Comparison of ENCODE assay signal across 8 cellular contexts in the genomic region with DNA sequence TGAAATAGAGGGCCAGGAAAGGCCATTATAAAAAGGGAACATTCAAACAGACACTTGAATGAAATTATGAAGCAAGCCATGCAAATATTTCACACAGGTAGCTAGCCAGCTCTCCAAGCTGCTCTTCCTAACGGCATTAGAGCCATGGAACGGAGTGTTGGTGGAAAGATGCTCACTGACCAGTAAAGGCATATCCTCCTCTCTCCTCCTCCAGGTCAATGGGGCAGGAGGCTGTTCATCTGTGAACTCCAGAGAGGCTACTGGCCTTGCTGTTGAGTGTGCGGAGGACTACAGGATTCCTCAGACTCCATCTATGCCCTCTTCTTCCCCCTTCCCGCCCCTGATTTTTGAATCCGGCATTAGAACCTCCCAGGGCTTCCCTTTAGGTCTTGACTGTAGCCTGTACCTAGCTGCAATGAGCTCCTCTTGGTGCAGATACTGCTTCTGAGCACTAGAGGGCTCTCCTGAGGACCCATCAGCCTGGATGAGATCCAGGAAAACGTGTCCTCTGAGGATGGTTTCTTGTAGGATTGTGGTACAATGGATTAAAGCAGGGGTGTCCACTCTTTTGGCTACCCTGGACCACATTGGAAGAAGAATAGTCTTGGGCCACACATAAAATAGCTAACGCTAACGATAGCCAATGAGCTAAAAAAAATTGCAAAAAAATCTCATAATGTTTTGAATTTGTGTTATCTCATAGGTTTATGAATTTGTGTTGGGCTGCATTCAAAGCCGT.
DNase-seq lines count a peak whose midpoint lies in the region; ATAC-seq and TF ChIP-seq lines count a peak whose summit lies in the region.

No MANE protein-coding gene starts in this region.

- DNase-seq in activated naive CD4-positive, alpha-beta T cell treated with Interleukin-2 at 50 U/mL for 16 hours: peak; percentile 21
- DNase-seq in activated naive CD4-positive, alpha-beta T cell (lab: John Stamatoyannopoulos, UW): no peak
- DNase-seq in NCI-H2107 (lab: John Stamatoyannopoulos, UW) (peak; percentile 14), WTC11 (ENCODE audit: low spot score) (peak; percentile 59), fibroblast of gingiva (ENCODE audit: low read depth) (peak; percentile 54), naive B cell (no peak)

- CTCF ChIA-PET in WTC11 (lab: Charles Lee): interaction anchor here (0.5 to 3.7 kb wide), 89 partner anchors 8 to 903 kb away, joined by 3 to 34 read pairs (median 4); no protein-coding TSS in a partner anchor

- TF ChIP-seq CTCF in WTC11 (IDR thresholded peaks at IDR 0.05): peak; percentile 71

- H3K27ac Mint-ChIP-seq in WTC11 (no peak overlapping the region), naive B cell (peak overlapping the region in 1 of 6 donors; percentile 9)

- H3K4me1 Mint-ChIP-seq in WTC11 (0 out of 2 replicates have a peak, but pooled peaks cover 3% of the 10 kb centered on the region), naive B cell (no peaks in the 10 kb centered on the region)

- H3K27me3 Mint-ChIP-seq in WTC11 (ENCODE audit: low read depth) (peaks cover 3% of the 10 kb centered on the region; the same call in 1 of the 2 replicates), naive B cell (peaks cover 9 to 31% (median 15%) of the 10 kb centered on the region in 3 donors)

- 0 out of 2 replicates have a peak, but pooled peaks cover 3% of the 10 kb centered on the region for H3K36me3 Mint-ChIP-seq in WTC11
- no peaks in the 10 kb centered on the region for H3K36me3 Mint-ChIP-seq in naive B cell

- peak; percentile 91 for ATAC-seq in HG02885 (IDR thresholded peaks at IDR 0.05; ENCODE audit: poor library complexity, unreplicated experiment)
- ATAC-seq in WTC11: peak; percentile 95
- ATAC-seq in naive B cell (ENCODE audit: low read depth in 2 of 2): peak; percentile 33 to 43
- ATAC-seq in GM21723 (IDR thresholded peaks at IDR 0.05; ENCODE audit: unreplicated experiment): no peak

- H3K4me3 Mint-ChIP-seq in WTC11 (no peak overlapping the region), naive B cell (no peak overlapping the region)

- H3K9me3 Mint-ChIP-seq in WTC11 (peaks cover 13% of the 10 kb centered on the region), naive B cell (peaks cover 0 to 2% (median 0%) of the 10 kb centered on the region in 7 donors)

- POLR2A ChIA-PET in WTC11 (lab: Charles Lee): no interaction called here

TF ChIP-seq in WTC11, 78 proteins besides CTCF, POLR2A, EP300 and RAD21:
- TF ChIP-seq RORB (CRISPR knock-in tag; IDR thresholded peaks at IDR 0.05) (no peak), TCF7 (CRISPR knock-in tag; IDR thresholded peaks at IDR 0.05; ENCODE audit: low read depth) (no peak), ZNF263 (CRISPR knock-in tag; IDR thresholded peaks at IDR 0.05; ENCODE audit: low read depth) (no peak), CREB1 (CRISPR knock-in tag; IDR thresholded peaks at IDR 0.05) (no peak), EMX1 (CRISPR knock-in tag; IDR thresholded peaks at IDR 0.05) (no peak), ETV6 (CRISPR knock-in tag; IDR thresholded peaks at IDR 0.05) (no peak), CBFB (CRISPR knock-in tag; IDR thresholded peaks at IDR 0.05; ENCODE audit: low read depth) (no peak), E2F5 (CRISPR knock-in tag; IDR thresholded peaks at IDR 0.05) (no peak), ZMAT4 (CRISPR knock-in tag; IDR thresholded peaks at IDR 0.05) (no peak), NR3C1 (CRISPR knock-in tag; conservative IDR thresholded peaks at IDR 0.05; ENCODE audit: low read depth) (no peak), ZNF671 (CRISPR knock-in tag; IDR thresholded peaks at IDR 0.05) (no peak)
- TF ChIP-seq, protein P1, sequence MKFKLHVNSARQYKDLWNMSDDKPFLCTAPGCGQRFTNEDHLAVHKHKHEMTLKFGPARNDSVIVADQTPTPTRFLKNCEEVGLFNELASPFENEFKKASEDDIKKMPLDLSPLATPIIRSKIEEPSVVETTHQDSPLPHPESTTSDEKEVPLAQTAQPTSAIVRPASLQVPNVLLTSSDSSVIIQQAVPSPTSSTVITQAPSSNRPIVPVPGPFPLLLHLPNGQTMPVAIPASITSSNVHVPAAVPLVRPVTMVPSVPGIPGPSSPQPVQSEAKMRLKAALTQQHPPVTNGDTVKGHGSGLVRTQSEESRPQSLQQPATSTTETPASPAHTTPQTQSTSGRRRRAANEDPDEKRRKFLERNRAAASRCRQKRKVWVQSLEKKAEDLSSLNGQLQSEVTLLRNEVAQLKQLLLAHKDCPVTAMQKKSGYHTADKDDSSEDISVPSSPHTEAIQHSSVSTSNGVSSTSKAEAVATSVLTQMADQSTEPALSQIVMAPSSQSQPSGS (CRISPR knock-in tag; IDR thresholded peaks at IDR 0.05; ENCODE audit: borderline replicate concordance, low read depth): no peak

Comparison
In these comparisons a context has a peak if more than half of its experiments do, and no peak if none do; other contexts are left out.
1. DNase-seq: peak in activated naive CD4-positive, alpha-beta T cell treated with Interleukin-2 at 50 U/mL for 16 hours (single experiment), NCI-H2107 (single experiment), WTC11 (single experiment) and fibroblast of gingiva (single experiment); none in activated naive CD4-positive, alpha-beta T cell (0 of 4) and naive B cell (single experiment).